ENCODE assay signal across 8 cellular contexts in genomic region chr18:45967007-45967706, GRCh38. TPM values are rescaled to one million over a fixed set of nuclear protein-coding genes. Genes with fewer than 3 reads are reported as not detected.
DNase-seq lines count a peak whose midpoint lies in the region; ATAC-seq and TF ChIP-seq lines count a peak whose summit lies in the region.

TSS of gene EPG5 (minus strand) at chr18:45967329. CDS start at chr18:45967239, 90 bp downstream.

- CTCF ChIA-PET in Panc1 (lab: Charles Lee), result no interaction called here

- peaks cover 45% of the 10 kb centered on the region for H3K4me1 Mint-ChIP-seq in activated T-cell treated with anti-CD3 and anti-CD28 coated beads, Interleukin-2, amount 50 U/mL, for 4 hours (ENCODE audit: low read depth)

- H3K4me1 ChIP-seq in KMS-11 (ENCODE audit: low read depth, poor library complexity, severe bottlenecking) (peaks cover 42% of the 10 kb centered on the region), Panc1 (ENCODE audit: control insufficient read depth, insufficient read depth, low read length) (peaks cover 5% of the 10 kb centered on the region; the same call in 1 of the 2 replicates), esophagus muscularis mucosa (peaks cover 23 to 33% (median 26%) of the 10 kb centered on the region in 4 donors), muscle layer of colon (ENCODE audit: insufficient read depth, low read length) (peaks cover 4% of the 10 kb centered on the region)

- H3K36me3 ChIP-seq in KMS-11 (ENCODE audit: insufficient read depth), result no peaks in the 10 kb centered on the region
- H3K36me3 ChIP-seq in Panc1 (ENCODE audit: control insufficient read depth, insufficient read depth, low read length), result peaks cover 4% of the 10 kb centered on the region; the same call in 1 of the 2 replicates
- H3K36me3 ChIP-seq in esophagus muscularis mucosa, result peaks cover 0 to 11% (median 2%) of the 10 kb centered on the region in 4 donors
- H3K36me3 ChIP-seq in muscle layer of colon (ENCODE audit: insufficient read depth, low read length), result no peaks in the 10 kb centered on the region

- DNase-seq in DMS79 treated with DMSO at 0.1 percent for 48 hours (lab: John Stamatoyannopoulos, UW), result peak; percentile 92
- no peak for DNase-seq in Panc1 (ENCODE audit: low read depth, low spot score)
- peak; percentile 85 for DNase-seq in activated T-cell treated with anti-CD3 and anti-CD28 coated beads, Interleukin-2, amount 50 U/mL, for 4 hours
- peak; percentile 98 for DNase-seq in esophagus muscularis mucosa (ENCODE audit: extremely low spot score)
- peak; percentile 81 for DNase-seq in stimulated activated CD8-positive, alpha-beta memory T cell treated with anti-CD3 and anti-CD28 coated beads, Interleukin-7, amount 100 ng/mL, for 1 hour (ENCODE audit: low read depth in 2 of 2)

- H3K9me3 Mint-ChIP-seq in activated T-cell treated with anti-CD3 and anti-CD28 coated beads, Interleukin-2, amount 50 U/mL, for 4 hours, result no peaks in the 10 kb centered on the region

- H3K79me2 ChIP-seq in KMS-11 (ENCODE audit: insufficient read depth, low read depth), result peaks cover 39% of the 10 kb centered on the region

- H3K4me3 ChIP-seq in KMS-11 (IDR thresholded peaks at IDR 0.05; ENCODE audit: insufficient read depth, low read depth, low read length) (peak within 1 kb of the TSS; percentile 7), Panc1 (ENCODE audit: low read depth in 2 of 2, low read length in 2 of 2) (peak within 1 kb of the TSS; percentile 97 to 99), esophagus muscularis mucosa (peak within 1 kb of the TSS; percentile 78 to 88 (median 84)), muscle layer of colon (ENCODE audit: low read depth in 1 of 2, low read length in 2 of 2) (peak within 1 kb of the TSS; percentile 92 to 95)

- TF ChIP-seq POLR2A in esophagus muscularis mucosa (IDR thresholded peaks at IDR 0.05; ENCODE audit: low read depth), result no peak

- peak; percentile 91 for ATAC-seq in GM21786 (IDR thresholded peaks at IDR 0.05; ENCODE audit: unreplicated experiment)
- peak; percentile 98 for ATAC-seq in Panc1
- peak; percentile 98 for ATAC-seq in activated T-cell treated with anti-CD3 and anti-CD28 coated beads, Interleukin-2, amount 50 U/mL, for 4 hours

- H3K9ac ChIP-seq in KMS-11, result peak within 1 kb of the TSS; percentile 41; the same call in 1 of the 2 replicates
- H3K9ac ChIP-seq in muscle layer of colon (ENCODE audit: low read length), result peak within 1 kb of the TSS; percentile 94

- H2AFZ ChIP-seq in KMS-11 (ENCODE audit: low read depth), result peak within 1 kb of the TSS; percentile 98

- H3K27me3 ChIP-seq in KMS-11 (ENCODE audit: insufficient read depth, low read depth) (no peaks in the 10 kb centered on the region), Panc1 (ENCODE audit: control insufficient read depth, insufficient read depth, low read length) (no peaks in the 10 kb centered on the region), esophagus muscularis mucosa (no peaks in the 10 kb centered on the region), muscle layer of colon (ENCODE audit: control insufficient read depth in 1 of 2, insufficient read depth in 2 of 2, low read length in 2 of 2) (no peaks in the 10 kb centered on the region)

- H3K4me3 Mint-ChIP-seq in activated T-cell treated with anti-CD3 and anti-CD28 coated beads, Interleukin-2, amount 50 U/mL, for 4 hours, result peak within 1 kb of the TSS; percentile 99

- POLR2A ChIA-PET in Panc1 (lab: Charles Lee), result no interaction called here

- peak within 1 kb of the TSS; percentile 62 for H3K4me2 ChIP-seq in KMS-11

- no peaks in the 10 kb centered on the region for H3K9me3 ChIP-seq in Panc1 (ENCODE audit: control insufficient read depth, insufficient read depth, low read depth, low read length)
- H3K9me3 ChIP-seq in esophagus muscularis mucosa, result no peaks in the 10 kb centered on the region
- no peaks in the 10 kb centered on the region for H3K9me3 ChIP-seq in muscle layer of colon (ENCODE audit: low read length)

- TF ChIP-seq CTCF in KMS-11 (conservative IDR thresholded peaks at IDR 0.05; ENCODE audit: low read depth, low read length) (no peak), Panc1 (IDR thresholded peaks at IDR 0.05) (no peak), esophagus muscularis mucosa (IDR thresholded peaks at IDR 0.05) (peak in 1 of 3 experiments; percentile 16)

- H4K20me1 ChIP-seq in KMS-11 (ENCODE audit: insufficient read depth), result no peaks in the 10 kb centered on the region

- no peak for TF ChIP-seq EP300 in esophagus muscularis mucosa (IDR thresholded peaks at IDR 0.05)

- intact Hi-C loops in Panc1 (cut with micrococcal nuclease; ENCODE audit: unreplicated experiment) (no loop called here), esophagus muscularis mucosa (cut with DNase I) (loop anchor here (2.0 kb wide), 1 partner anchor 106 kb away; the partner anchor contains the start of gene PSTPIP2)

- BruUV-seq in Panc1 (replicated peaks; lab: Mats Ljungman, UMichigan), result no TSS peak

- WGBS in esophagus muscularis mucosa, result 0% methylated on average over 22 of the region's 50 CpGs

- H3K36me3 Mint-ChIP-seq in activated T-cell treated with anti-CD3 and anti-CD28 coated beads, Interleukin-2, amount 50 U/mL, for 4 hours (ENCODE audit: insufficient read depth), result peaks cover 9% of the 10 kb centered on the region

- H3K27me3 Mint-ChIP-seq in activated T-cell treated with anti-CD3 and anti-CD28 coated beads, Interleukin-2, amount 50 U/mL, for 4 hours (ENCODE audit: low read depth), result no peaks in the 10 kb centered on the region

- in situ Hi-C loops in Panc1 (cut with HindIII; ENCODE audit: low pct_unique_long_range_greater_than_20kb, low sequenced_read_pairs), result no loop called here

- peak within 1 kb of the TSS; percentile 29 for H3K27ac ChIP-seq in KMS-11
- H3K27ac ChIP-seq in Panc1 (ENCODE audit: low read length), result peak within 1 kb of the TSS; percentile 84
- peak within 1 kb of the TSS; percentile 68 to 82 (median 76) for H3K27ac ChIP-seq in esophagus muscularis mucosa (replicated peaks in 1 of 4)
- peak within 1 kb of the TSS; percentile 65 for H3K27ac ChIP-seq in muscle layer of colon (ENCODE audit: low read depth, low read length)

RNA-seq across cellular contexts. Expression of gene EPG5, which starts in this region (rescaled TPM):
- total RNA-seq in Panc1 (2021; ENCODE audit: unreplicated experiment), result 12.9 TPM
- polyA plus RNA-seq in Panc1 (2012; ENCODE audit: insufficient read length), result 7.4 TPM
- total RNA-seq in activated T-cell treated with anti-CD3 and anti-CD28 coated beads, Interleukin-2, amount 50 U/mL, for 4 hours, result 1 to 10 TPM; 7.8 to 9.8 (median 7.9) TPM
- total RNA-seq in esophagus muscularis mucosa, result 10 to 100 TPM; 20.4 to 34.3 (median 28.2) TPM

Comparison
In these comparisons a context has a peak if more than half of its experiments do, and no peak if none do; other contexts are left out.
1. H3K27ac ChIP-seq: peak in every context shown above with its lines; median percentile 84 in Panc1; 76 in esophagus muscularis mucosa; 65 in muscle layer of colon; 29 in KMS-11.
2. H3K4me3 ChIP-seq: peak in every context shown above with its lines; median percentile 98 in Panc1; 94 in muscle layer of colon; 84 in esophagus muscularis mucosa; 7 in KMS-11.